ENCODE assay signal across 13 cellular contexts in genomic region chr11:34318111-34319037, GRCh38. TPM values are rescaled to one million over a fixed set of nuclear protein-coding genes. Genes with fewer than 3 reads are reported as not detected.
DNase-seq lines count a peak whose midpoint lies in the region; ATAC-seq, FAIRE-seq and TF ChIP-seq lines count a peak whose summit lies in the region.
"Had no signal": no experiment of that assay in that cellular context is flagged by ENCODE, and none has a peak within 500 bp of the region (broad histone marks: within the 10 kb centered on the region; RNA-seq: fewer than 3 reads in every experiment).

No MANE protein-coding gene starts in this region.

- H3K27me3 ChIP-seq in GM12878 (replicated peaks in 1 of 2; ENCODE audit: control insufficient read depth in 2 of 2, insufficient read depth in 2 of 2, low read length in 1 of 2) (no peaks in the 10 kb centered on the region), liver (ENCODE audit: control insufficient read depth in 4 of 4, insufficient read depth in 4 of 4, low read length in 3 of 4) (no peaks in the 10 kb centered on the region)

- no peak for TF ChIP-seq CTCF in GM12878 (IDR thresholded peaks at IDR 0.05 in 2 of 3, conservative IDR thresholded peaks at IDR 0.05 in 1 of 3; ENCODE audit: control insufficient read depth in 2 of 3, extremely low read depth in 1 of 3, insufficient read depth in 1 of 3, low read depth in 3 of 3, low read length in 3 of 3)
- TF ChIP-seq CTCF in liver (IDR thresholded peaks at IDR 0.05; ENCODE audit: low read depth, low read length, missing input control): no peak

- H3K9ac ChIP-seq in GM12878 (ENCODE audit: control insufficient read depth, insufficient read depth, low read length) (no peak overlapping the region), liver (ENCODE audit: low read depth in 1 of 2, low read length in 2 of 2) (peak overlapping the region in 1 of 2 donors; percentile 33)

- POLR2A ChIA-PET in GM12878 (lab: Charles Lee): interaction anchor here (1.2 kb wide), 1 partner anchor 10 kb away, joined by 3 read pairs; no protein-coding TSS in a partner anchor

- no peak overlapping the region for H3K4me2 ChIP-seq in GM12878 (ENCODE audit: control insufficient read depth, insufficient read depth)

- H3K4me3 ChIP-seq in GM12878: no peak overlapping the region
- H3K4me3 ChIP-seq in liver (ENCODE audit: low read depth in 1 of 3, low read length in 3 of 3): no peak overlapping the region

- H3K27ac ChIP-seq in GM12878 (ENCODE audit: control insufficient read depth, insufficient read depth): no peak overlapping the region
- peak overlapping the region; percentile 79 to 96 for H3K27ac ChIP-seq in liver (ENCODE audit: low read depth in 1 of 2, low read length in 2 of 2)

- WGBS in GM12878 (ENCODE audit: insufficient coverage, insufficient replicate concordance, low lambda C conversion rate, missing lambda C conversion rate): 41% methylated on average over 4 of the region's 4 CpGs
- WGBS in liver: 58% methylated on average over 4 of the region's 4 CpGs

- H4K20me1 ChIP-seq in GM12878 (ENCODE audit: control insufficient read depth, insufficient read depth): no peaks in the 10 kb centered on the region

- intact Hi-C loops in GM12878 (cut with micrococcal nuclease; ENCODE audit: unreplicated experiment): no loop called here

- RAD21 ChIA-PET in GM12878 (lab: Charles Lee; ENCODE audit: unreplicated experiment): interaction anchor here (1.2 kb wide), 1 partner anchor 69 kb away, joined by 3 read pairs; no protein-coding TSS in a partner anchor

- no peak for TF ChIP-seq EP300 in GM12878 (IDR thresholded peaks at IDR 0.05; ENCODE audit: borderline replicate concordance in 1 of 2, control insufficient read depth in 1 of 2, low read depth in 2 of 2, low read length in 2 of 2)

- BruUV-seq in GM12878 (replicated peaks; lab: Mats Ljungman, UMichigan): no TSS peak

- H3K36me3 ChIP-seq in GM12878 (ENCODE audit: control insufficient read depth in 2 of 2, insufficient read depth in 2 of 2, low read length in 1 of 2) (no peaks in the 10 kb centered on the region), liver (ENCODE audit: control insufficient read depth in 4 of 4, insufficient read depth in 3 of 4, low read depth in 1 of 4, low read length in 3 of 4) (no peaks in the 10 kb centered on the region)

- H2AFZ ChIP-seq in GM12878 (ENCODE audit: control insufficient read depth, low read depth, low read length): no peak overlapping the region

- no peak for FAIRE-seq in GM12878 (lab: Jason Lieb, UNC)

- CTCF ChIA-PET in GM12878 (lab: Yijun Ruan, JAX): interaction anchor here (0.8 to 2.8 kb wide), 3 partner anchors 22 to 144 kb away, joined by 3 to 10 read pairs (median 6); no protein-coding TSS in a partner anchor

- DNase-seq in A172 (ENCODE audit: low spot score): peak; percentile 79
- peak; percentile 93 for DNase-seq in HT-29 (ENCODE audit: low spot score)
- DNase-seq in GM12878 (ENCODE audit: low read depth, low spot score): no peak
- no peak for DNase-seq in NCI-H2029 (lab: John Stamatoyannopoulos, UW)
- DNase-seq in GDM1 (lab: John Stamatoyannopoulos, UW): no peak
- DNase-seq: activated CD4-positive, alpha-beta memory T cell treated with anti-CD3 and anti-CD28 coated beads, Interleukin-2, amount 10 ng/mL, durations not matched to agents 7 days and 5 days; activated naive CD4-positive, alpha-beta T cell treated with anti-CD3 and anti-CD28 coated beads, Interleukin-2, amount 50 U/mL, for 16 hours; endodermal cell; naive B cell; T-cell had no signal

- SMC1A ChIA-PET in GM12878 (lab: Charles Lee; ENCODE audit: uncharacterized antibody, unreplicated experiment): interaction anchor here (0.6 to 2.3 kb wide), 6 partner anchors 10 to 666 kb away, joined by 3 to 7 read pairs (median 4); no protein-coding TSS in a partner anchor

- TF ChIP-seq RAD21 in GM12878 (IDR thresholded peaks at IDR 0.05; ENCODE audit: insufficient read depth, low read depth, low read length) (no peak), liver (IDR thresholded peaks at IDR 0.05) (peak; percentile 43 to 47)

- H3K9me3 ChIP-seq in GM12878 (replicated peaks; ENCODE audit: control insufficient read depth, insufficient read depth, low read length): no peaks in the 10 kb centered on the region
- no peaks in the 10 kb centered on the region for H3K9me3 ChIP-seq in liver (ENCODE audit: control insufficient read depth in 4 of 4, low read length in 3 of 4)

- TF ChIP-seq POLR2A in GM12878 (IDR thresholded peaks at IDR 0.05; ENCODE audit: low read depth, low read length): no peak

- in situ Hi-C loops in GM12878 (cut with MboI): no loop called here

- H3K4me1 ChIP-seq in GM12878 (ENCODE audit: control insufficient read depth, insufficient read depth, low read length) (peaks cover 6% of the 10 kb centered on the region; the same call in 1 of the 2 replicates), liver (ENCODE audit: control insufficient read depth in 4 of 4, insufficient read depth in 4 of 4, low read length in 3 of 4) (peaks cover 20 to 54% (median 40%) of the 10 kb centered on the region in 4 donors)

- ATAC-seq in GM12878: no peak
- ATAC-seq in HG03196 (IDR thresholded peaks at IDR 0.05; ENCODE audit: unreplicated experiment): no peak
- no peak for ATAC-seq in GM18867 (IDR thresholded peaks at IDR 0.05; ENCODE audit: unreplicated experiment)
- ATAC-seq: T-cell had no signal

- H3K79me2 ChIP-seq in GM12878 (ENCODE audit: control insufficient read depth, insufficient read depth, low read length): no peaks in the 10 kb centered on the region

TF ChIP-seq in GM12878, 131 proteins besides CTCF, POLR2A, EP300 and RAD21:
- TF ChIP-seq ATF7 (IDR thresholded peaks at IDR 0.05; ENCODE audit: low read depth) (peak; percentile 40; the same call in 1 of the 2 replicates), STAT3 (IDR thresholded peaks at IDR 0.05; ENCODE audit: low read depth, low read length) (no peak), USF2 (IDR thresholded peaks at IDR 0.05; ENCODE audit: borderline replicate concordance, low read depth, low read length) (no peak), ZNF274 (IDR thresholded peaks at IDR 0.05; ENCODE audit: insufficient read depth, insufficient read length) (no peak)
TF ChIP-seq in GM12878: peak in this region for 1.

TF ChIP-seq in liver, 16 proteins besides CTCF, POLR2A, EP300 and RAD21 (continues in another document):
- TF ChIP-seq FOXA2 (IDR thresholded peaks at IDR 0.05) (peak; percentile 7), SP1 (IDR thresholded peaks at IDR 0.05) (peak; percentile 99), YY1 (IDR thresholded peaks at IDR 0.05) (peak; percentile 75), EGR1 (IDR thresholded peaks at IDR 0.05; ENCODE audit: low read depth in 2 of 2) (peak; percentile 72 to 74), JUND (IDR thresholded peaks at IDR 0.05) (peak; percentile 95 to 97), ATF3 (IDR thresholded peaks at IDR 0.05) (peak; percentile 88), NR2F2 (IDR thresholded peaks at IDR 0.05) (peak; percentile 69), MAX (IDR thresholded peaks at IDR 0.05) (peak; percentile 42), HNF4G (IDR thresholded peaks at IDR 0.05) (peak; percentile 92), RXRA (IDR thresholded peaks at IDR 0.05) (peak; percentile 95 to 96), FOXA1 (IDR thresholded peaks at IDR 0.05) (no peak), HNF4A (conservative IDR thresholded peaks at IDR 0.05) (peak; percentile 98 to 99), GABPA (IDR thresholded peaks at IDR 0.05 in 1 of 2, conservative IDR thresholded peaks at IDR 0.05 in 1 of 2) (no peak), TAF1 (conservative IDR thresholded peaks at IDR 0.05) (no peak)

RNA-seq across cellular contexts. Expression of gene ABTB2, which starts 39.4 kb away (rescaled TPM):
- 0.72 and 0.93 TPM in 2 replicates for total RNA-seq in A172 (2014; rRNA removed; shearing (Covaris generic))
- total RNA-seq in HT-29 (2014; rRNA removed; shearing (Covaris generic)): 26.0 and 27.3 TPM in 2 replicates
- 8.8 and 9.6 TPM in 2 replicates for total RNA-seq in GM12878 (2013; cell fraction: nucleolus; rRNA removed)
- total RNA-seq in GM12878 (2014; rRNA removed): 0.54 and 1.0 TPM in 2 replicates
- total RNA-seq in GM12878 (2014; rRNA removed; fragmentation: Illumina TruSeq; extraction: Trizol): 0.27 and 0.28 TPM in 2 replicates
- 1.6 and 2.1 TPM in 2 replicates for total RNA-seq in GM12878 (2021)
- 0.81 TPM for polyA plus RNA-seq in GM12878 (2011; ENCODE audit: low read depth)
- polyA plus RNA-seq in GM12878 (2011; rRNA removed): 0.19 and 0.49 TPM in 2 replicates
- 0.57 and 0.64 TPM in 2 replicates for polyA plus RNA-seq in GM12878 (2011; cell fraction: cytosol; rRNA removed)
- 2.1 and 2.4 TPM in 2 replicates for polyA plus RNA-seq in GM12878 (2011; cell fraction: nucleus; rRNA removed)
- polyA plus RNA-seq in GM12878 (2012): 1.8 and 2.4 TPM in 2 replicates
- polyA plus RNA-seq in GM12878 (2014; fragmentation: Illumina TruSeq; extraction: Trizol): 0.22 and 0.76 TPM in 2 replicates
- under 1 TPM; 0.13 to 0.16 TPM for polyA plus RNA-seq in GM12878 (2014; fragmentation: Nextera tagmentation; extraction: Ambion mirVana)
- polyA plus RNA-seq in GM12878 (2014; rRNA removed): 1.1 and 1.7 TPM in 2 replicates
- 1 to 10 TPM in 1 of 2 experiments, under 1 TPM in 1; 0.68 to 1.1 TPM for polyA plus RNA-seq in GM12878 (2016; fragmentation: Nextera tagmentation; extraction: Ambion mirVana)
- polyA minus RNA-seq in GM12878 (2011; rRNA and poly(A)+ RNA removed): 0.37 and 0.82 TPM in 2 replicates
- 0.21 and 0.53 TPM in 2 replicates for polyA minus RNA-seq in GM12878 (2011; cell fraction: cytosol; rRNA and poly(A)+ RNA removed)
- 1.3 and 2.4 TPM in 2 replicates for polyA minus RNA-seq in GM12878 (2011; cell fraction: nucleus; rRNA and poly(A)+ RNA removed)
- 1 to 10 TPM; 5.1 to 8.9 TPM for total RNA-seq in liver
- polyA plus RNA-seq in liver: 1 to 10 TPM; 2.4 to 7.1 TPM

Comparison
In these comparisons a context has a peak if more than half of its experiments do, and no peak if none do; other contexts are left out.
1. DNase-seq: peak in A172 (single experiment) and HT-29 (single experiment); none in GM12878 (single experiment), NCI-H2029 (single experiment) and GDM1 (single experiment).